Comparison of ENCODE assay signal across 1 cellular context in genomic region chr7:120898710-120899499, GRCh38.
TF ChIP-seq lines count a peak whose summit lies in the region.

No MANE protein-coding gene starts in this region.

TF ChIP-seq in GM12878, 131 proteins besides CTCF, POLR2A, EP300 and RAD21 (continued from another document):
- TF ChIP-seq E2F8 (IDR thresholded peaks at IDR 0.05; ENCODE audit: low read depth, partially characterized antibody) (no peak), MEF2B (IDR thresholded peaks at IDR 0.05; ENCODE audit: partially characterized antibody, poor library complexity, severe bottlenecking) (peak; percentile 36), MTA2 (IDR thresholded peaks at IDR 0.05; ENCODE audit: low read depth) (peak; percentile 71; the same call in 1 of the 2 replicates), CEBPB (IDR thresholded peaks at IDR 0.05; ENCODE audit: borderline replicate concordance in 1 of 2, low read depth in 2 of 2, low read length in 2 of 2) (no peak), IKZF1 (conservative IDR thresholded peaks at IDR 0.05) (peak; percentile 31; the same call in 1 of the 2 replicates), SPI1 (IDR thresholded peaks at IDR 0.05; ENCODE audit: borderline replicate concordance, insufficient read depth, low read depth, low read length) (peak; percentile 50; the same call in 1 of the 2 replicates)
